Comparison of ENCODE assay signal across 8 cellular contexts in genomic region chr12:104930388-104931326, GRCh38. TPM values are rescaled to one million over a fixed set of nuclear protein-coding genes. Genes with fewer than 3 reads are reported as not detected.
DNase-seq lines count a peak whose midpoint lies in the region; ATAC-seq and TF ChIP-seq lines count a peak whose summit lies in the region.

No MANE protein-coding gene starts in this region.

- H3K36me3 Mint-ChIP-seq in activated CD4-positive, alpha-beta T cell treated with anti-CD3 and anti-CD28 coated beads, Interleukin-2, amount 10 ng/mL, durations not matched to agents 7 days and 5 days (ENCODE audit: low read depth) = no peaks in the 10 kb centered on the region
- no peaks in the 10 kb centered on the region for H3K36me3 Mint-ChIP-seq in activated naive CD8-positive, alpha-beta T cell treated with anti-CD3 and anti-CD28 coated beads, Interleukin-2, amount 50 U/mL, for 24 hours (ENCODE audit: low read depth)
- no peaks in the 10 kb centered on the region for H3K36me3 Mint-ChIP-seq in type B pancreatic cell

- no peak overlapping the region for H3K4me3 Mint-ChIP-seq in activated CD4-positive, alpha-beta T cell treated with anti-CD3 and anti-CD28 coated beads, Interleukin-2, amount 10 ng/mL, durations not matched to agents 7 days and 5 days
- H3K4me3 Mint-ChIP-seq in activated naive CD8-positive, alpha-beta T cell treated with anti-CD3 and anti-CD28 coated beads, Interleukin-2, amount 50 U/mL, for 24 hours = peak overlapping the region; percentile 0
- H3K4me3 Mint-ChIP-seq in type B pancreatic cell = no peak overlapping the region

- POLR2A ChIA-PET in activated CD4-positive, alpha-beta T cell treated with anti-CD3 and anti-CD28 coated beads, Interleukin-2, amount 10 ng/mL, durations not matched to agents 7 days and 5 days (lab: Charles Lee) = no interaction called here

- H3K27me3 Mint-ChIP-seq in activated CD4-positive, alpha-beta T cell treated with anti-CD3 and anti-CD28 coated beads, Interleukin-2, amount 10 ng/mL, durations not matched to agents 7 days and 5 days = peaks cover 3% of the 10 kb centered on the region
- H3K27me3 Mint-ChIP-seq in activated naive CD8-positive, alpha-beta T cell treated with anti-CD3 and anti-CD28 coated beads, Interleukin-2, amount 50 U/mL, for 24 hours = no peaks in the 10 kb centered on the region
- H3K27me3 Mint-ChIP-seq in type B pancreatic cell = no peaks in the 10 kb centered on the region

- CTCF ChIA-PET in activated CD4-positive, alpha-beta T cell treated with anti-CD3 and anti-CD28 coated beads, Interleukin-2, amount 10 ng/mL, durations not matched to agents 7 days and 5 days (lab: Charles Lee) = interaction anchor here (0.5 to 1.4 kb wide), 4 partner anchors 8 to 549 kb away, joined by 3 to 4 read pairs (median 3); no protein-coding TSS in a partner anchor

- no peak overlapping the region for H3K27ac Mint-ChIP-seq in activated CD4-positive, alpha-beta T cell treated with anti-CD3 and anti-CD28 coated beads, Interleukin-2, amount 10 ng/mL, durations not matched to agents 7 days and 5 days
- peak overlapping the region; percentile 21 for H3K27ac Mint-ChIP-seq in activated naive CD8-positive, alpha-beta T cell treated with anti-CD3 and anti-CD28 coated beads, Interleukin-2, amount 50 U/mL, for 24 hours
- H3K27ac Mint-ChIP-seq in type B pancreatic cell = no peak overlapping the region

- H3K4me1 Mint-ChIP-seq in activated CD4-positive, alpha-beta T cell treated with anti-CD3 and anti-CD28 coated beads, Interleukin-2, amount 10 ng/mL, durations not matched to agents 7 days and 5 days = peaks cover 19% of the 10 kb centered on the region
- H3K4me1 Mint-ChIP-seq in activated naive CD8-positive, alpha-beta T cell treated with anti-CD3 and anti-CD28 coated beads, Interleukin-2, amount 50 U/mL, for 24 hours = peaks cover 25% of the 10 kb centered on the region
- no peaks in the 10 kb centered on the region for H3K4me1 Mint-ChIP-seq in type B pancreatic cell (ENCODE audit: unreplicated experiment)

- peak; percentile 92 for ATAC-seq in HG03039 (IDR thresholded peaks at IDR 0.05; ENCODE audit: unreplicated experiment)
- peak; percentile 98 for ATAC-seq in activated naive CD8-positive, alpha-beta T cell treated with anti-CD3 and anti-CD28 coated beads, Interleukin-2, amount 50 U/mL, for 24 hours

- no peak for TF ChIP-seq CTCF in type B pancreatic cell (conservative IDR thresholded peaks at IDR 0.05)

- peak; percentile 63 for DNase-seq in activated CD4-positive, alpha-beta T cell treated with anti-CD3 and anti-CD28 coated beads for 48 hours
- no peak for DNase-seq in activated CD4-positive, alpha-beta T cell treated with anti-CD3 and anti-CD28 coated beads, Interleukin-2, amount 10 ng/mL, durations not matched to agents 7 days and 5 days
- peak; percentile 37 for DNase-seq in activated naive CD8-positive, alpha-beta T cell treated with anti-CD3 and anti-CD28 coated beads, Interleukin-2, amount 50 U/mL, for 24 hours
- DNase-seq in stimulated activated CD8-positive, alpha-beta memory T cell treated with anti-CD3 and anti-CD28 coated beads, Interleukin-7, amount 100 ng/mL, for 48 hours (ENCODE audit: extremely low read depth in 1 of 2, low read depth in 1 of 2) = peak; percentile 2 to 39
- DNase-seq in head of caudate nucleus (no peak), type B pancreatic cell (ENCODE audit: extremely low spot score, unreplicated experiment) (no peak), mucosa of gallbladder (ENCODE audit: low spot score) (no peak)

- peaks cover 3% of the 10 kb centered on the region for H3K9me3 Mint-ChIP-seq in activated CD4-positive, alpha-beta T cell treated with anti-CD3 and anti-CD28 coated beads, Interleukin-2, amount 10 ng/mL, durations not matched to agents 7 days and 5 days
- no peaks in the 10 kb centered on the region for H3K9me3 Mint-ChIP-seq in activated naive CD8-positive, alpha-beta T cell treated with anti-CD3 and anti-CD28 coated beads, Interleukin-2, amount 50 U/mL, for 24 hours
- H3K9me3 Mint-ChIP-seq in type B pancreatic cell = no peaks in the 10 kb centered on the region

- intact Hi-C loops in head of caudate nucleus (cut with DNase I) = no loop called here

RNA-seq across cellular contexts. Expression of gene SLC41A2, which starts 27.4 kb away (rescaled TPM):
- total RNA-seq in activated CD4-positive, alpha-beta T cell treated with anti-CD3 and anti-CD28 coated beads, Interleukin-2, amount 10 ng/mL, durations not matched to agents 7 days and 5 days = 1 to 10 TPM; 2.1 to 2.4 TPM
- total RNA-seq in type B pancreatic cell (ENCODE audit: low replicate concordance) (10.3 and 11.5 TPM in 2 replicates), mucosa of gallbladder (74.6 TPM)

RNA-seq across cellular contexts. Expression of gene NOPCHAP1, which starts 55.5 kb away (rescaled TPM):
- 10 to 100 TPM; 12.7 to 14.6 TPM for total RNA-seq in activated CD4-positive, alpha-beta T cell treated with anti-CD3 and anti-CD28 coated beads, Interleukin-2, amount 10 ng/mL, durations not matched to agents 7 days and 5 days
- total RNA-seq in type B pancreatic cell (ENCODE audit: low replicate concordance) (15.6 and 20.1 TPM in 2 replicates), mucosa of gallbladder (9.8 TPM)

Comparison
In these comparisons a context has a peak if more than half of its experiments do, and no peak if none do; other contexts are left out.
1. DNase-seq: peak in activated CD4-positive, alpha-beta T cell treated with anti-CD3 and anti-CD28 coated beads for 48 hours (single experiment), activated naive CD8-positive, alpha-beta T cell treated with anti-CD3 and anti-CD28 coated beads, Interleukin-2, amount 50 U/mL, for 24 hours (single experiment) and stimulated activated CD8-positive, alpha-beta memory T cell treated with anti-CD3 and anti-CD28 coated beads, Interleukin-7, amount 100 ng/mL, for 48 hours (2 of 2); none in activated CD4-positive, alpha-beta T cell treated with anti-CD3 and anti-CD28 coated beads, Interleukin-2, amount 10 ng/mL, durations not matched to agents 7 days and 5 days (single experiment), head of caudate nucleus (0 of 42), type B pancreatic cell (single experiment) and mucosa of gallbladder (single experiment).